In genomic region chr22:29341849-29342127, GRCh38 we compare ENCODE assay signal across 20 cellular contexts. TPM values are rescaled to one million over a fixed set of nuclear protein-coding genes. Genes with fewer than 3 reads are reported as not detected.
DNase-seq lines count a peak whose midpoint lies in the region; ATAC-seq and TF ChIP-seq lines count a peak whose summit lies in the region.
"Had no signal": no experiment of that assay in that cellular context is flagged by ENCODE, and none has a peak within 500 bp of the region (broad histone marks: within the 10 kb centered on the region; RNA-seq: fewer than 3 reads in every experiment).

No MANE protein-coding gene starts in this region.

- no peak overlapping the region for H2BK15ac ChIP-seq in IMR-90 (ENCODE audit: low read depth, low read length)

- H3K9me3 ChIP-seq in IMR-90 (ENCODE audit: control insufficient read depth, insufficient read depth, low read length) (no peaks in the 10 kb centered on the region), lower lobe of right lung (no peaks in the 10 kb centered on the region)
- H3K9me3 ChIP-seq: Peyer's patch had no signal

- WGBS in IMR-90 (ENCODE audit: extremely low coverage in 2 of 2, insufficient read length in 1 of 2), 2 experiments: 100% methylated on average over 1 of the region's 2 CpGs; no CpG with 5 or more reads in 1 of the 2 experiments

- H3K9me1 ChIP-seq in IMR-90 (ENCODE audit: insufficient read depth, low read length): no peaks in the 10 kb centered on the region

- H3K4me1 Mint-ChIP-seq in stimulated activated naive B cell treated with anti-CD40 and anti-IgM and Interleukin-4, amounts not matched to agents 10 μg/mL and 1 μg/mL and 100 μg/mL, for 72 hours: peaks cover 17% of the 10 kb centered on the region in 2 donors
- H3K4me1 Mint-ChIP-seq in activated T-helper 2 cell treated with anti-CD3 and anti-CD28 coated beads, Interferon-gamma antibody, Interleukin-2, Interleukin-4, amounts not matched to agents 10 μg/mL and 5 μg/mL and 100 μg/mL, durations not matched to agents 14 hours and 24 hours and 36 hours (ENCODE audit: low read depth): no peaks in the 10 kb centered on the region
- H3K4me1 Mint-ChIP-seq: H9 had no signal

- no peak overlapping the region for H3K14ac ChIP-seq in IMR-90 (replicated peaks; ENCODE audit: low read depth, low read length)

- H2BK5ac ChIP-seq in IMR-90 (ENCODE audit: low read depth, low read length, poor library complexity, severe bottlenecking): no peak overlapping the region

- H2BK120ac ChIP-seq in IMR-90 (ENCODE audit: low read depth, low read length): no peak overlapping the region

- TF ChIP-seq CTCF in C4-2B (conservative IDR thresholded peaks at IDR 0.05) (no peak), IMR-90 (conservative IDR thresholded peaks at IDR 0.05; ENCODE audit: low read depth, low read length) (no peak), lower lobe of right lung (IDR thresholded peaks at IDR 0.05) (no peak)

- H3K4me1 ChIP-seq in IMR-90 (ENCODE audit: control insufficient read depth, insufficient read depth, low read length): no peaks in the 10 kb centered on the region
- peaks cover 9% of the 10 kb centered on the region for H3K4me1 ChIP-seq in lower lobe of right lung
- H3K4me1 ChIP-seq: Peyer's patch had no signal

- H2AK9ac ChIP-seq in IMR-90 (replicated peaks; ENCODE audit: low read depth, low read length, poor library complexity): peak overlapping the region; percentile 55

- no peak overlapping the region for H3K9ac ChIP-seq in IMR-90 (ENCODE audit: low read depth, low read length)

- no peak for TF ChIP-seq POLR2A in IMR-90 (IDR thresholded peaks at IDR 0.05; ENCODE audit: low read depth, low read length)

- H3K27me3 ChIP-seq in IMR-90 (ENCODE audit: control insufficient read depth, insufficient read depth, low read length): no peaks in the 10 kb centered on the region
- no peaks in the 10 kb centered on the region for H3K27me3 ChIP-seq in lower lobe of right lung (ENCODE audit: low read depth)
- H3K27me3 ChIP-seq: Peyer's patch had no signal

- no peak overlapping the region for H4K8ac ChIP-seq in IMR-90 (ENCODE audit: low read depth in 2 of 2, low read length in 2 of 2)

- H3K18ac ChIP-seq in IMR-90 (ENCODE audit: low read depth, low read length): no peak overlapping the region

- peaks cover 58 to 77% of the 10 kb centered on the region in 2 donors for H3K36me3 Mint-ChIP-seq in stimulated activated naive B cell treated with anti-CD40 and anti-IgM and Interleukin-4, amounts not matched to agents 10 μg/mL and 1 μg/mL and 100 μg/mL, for 72 hours
- H3K36me3 Mint-ChIP-seq in activated T-helper 2 cell treated with anti-CD3 and anti-CD28 coated beads, Interferon-gamma antibody, Interleukin-2, Interleukin-4, amounts not matched to agents 10 μg/mL and 5 μg/mL and 100 μg/mL, durations not matched to agents 14 hours and 24 hours and 36 hours (ENCODE audit: low read depth): peaks cover 46% of the 10 kb centered on the region

- TF ChIP-seq RAD21 in IMR-90 (IDR thresholded peaks at IDR 0.05; ENCODE audit: low read length): no peak

- intact Hi-C loops in IMR-90 (cut with micrococcal nuclease) (no loop called here), lower lobe of right lung (cut with DNase I) (no loop called here)
- intact Hi-C loops in activated T-helper 2 cell treated with anti-CD3 and anti-CD28 coated beads, Interferon-gamma antibody, Interleukin-2, Interleukin-4, amounts not matched to agents 10 μg/mL and 5 μg/mL and 100 μg/mL, durations not matched to agents 14 hours and 24 hours and 36 hours (cut with micrococcal nuclease): no loop called here

- dilution Hi-C loops in IMR-90 (cut with HindIII; ENCODE audit: low sequenced_read_pairs, unreplicated experiment): no loop called here

- no peak overlapping the region for H3K23ac ChIP-seq in IMR-90 (ENCODE audit: low read depth, low read length)

- POLR2A ChIA-PET in IMR-90 (lab: Charles Lee; ENCODE audit: unreplicated experiment): no interaction called here

- H3K4me3 ChIP-seq in IMR-90 (ENCODE audit: insufficient read depth, low read depth, low read length) (no peak overlapping the region), lower lobe of right lung (no peak overlapping the region)
- H3K4me3 ChIP-seq: K562, Peyer's patch had no signal

- H3K4me2 ChIP-seq in IMR-90 (ENCODE audit: low read depth, low read length): no peak overlapping the region

- H3K4ac ChIP-seq in IMR-90 (ENCODE audit: low read depth, low read length): no peak overlapping the region

- no peaks in the 10 kb centered on the region for H3K27me3 Mint-ChIP-seq in stimulated activated naive B cell treated with anti-CD40 and anti-IgM and Interleukin-4, amounts not matched to agents 10 μg/mL and 1 μg/mL and 100 μg/mL, for 72 hours
- H3K27me3 Mint-ChIP-seq in activated T-helper 2 cell treated with anti-CD3 and anti-CD28 coated beads, Interferon-gamma antibody, Interleukin-2, Interleukin-4, amounts not matched to agents 10 μg/mL and 5 μg/mL and 100 μg/mL, durations not matched to agents 14 hours and 24 hours and 36 hours (ENCODE audit: low read depth): no peaks in the 10 kb centered on the region

- no TSS peak for BruUV-seq in IMR-90 (replicated peaks; lab: Mats Ljungman, UMichigan)

- no peaks in the 10 kb centered on the region for H3K79me1 ChIP-seq in IMR-90 (ENCODE audit: low read depth in 1 of 2, low read length in 2 of 2)

- H3K56ac ChIP-seq in IMR-90 (ENCODE audit: extremely low read depth, insufficient read depth, low read length): no peak overlapping the region

- H3K27ac Mint-ChIP-seq in stimulated activated naive B cell treated with anti-CD40 and anti-IgM and Interleukin-4, amounts not matched to agents 10 μg/mL and 1 μg/mL and 100 μg/mL, for 72 hours: peak overlapping the region; percentile 89
- H3K27ac Mint-ChIP-seq in activated T-helper 2 cell treated with anti-CD3 and anti-CD28 coated beads, Interferon-gamma antibody, Interleukin-2, Interleukin-4, amounts not matched to agents 10 μg/mL and 5 μg/mL and 100 μg/mL, durations not matched to agents 14 hours and 24 hours and 36 hours: no peak overlapping the region

- no peak overlapping the region for H3K4me3 Mint-ChIP-seq in stimulated activated naive B cell treated with anti-CD40 and anti-IgM and Interleukin-4, amounts not matched to agents 10 μg/mL and 1 μg/mL and 100 μg/mL, for 72 hours
- no peak overlapping the region for H3K4me3 Mint-ChIP-seq in activated T-helper 2 cell treated with anti-CD3 and anti-CD28 coated beads, Interferon-gamma antibody, Interleukin-2, Interleukin-4, amounts not matched to agents 10 μg/mL and 5 μg/mL and 100 μg/mL, durations not matched to agents 14 hours and 24 hours and 36 hours (ENCODE audit: low read depth)
- H3K4me3 Mint-ChIP-seq: H9 had no signal

- H3K36me3 ChIP-seq in IMR-90 (ENCODE audit: control insufficient read depth, insufficient read depth, low read length) (peaks cover 55% of the 10 kb centered on the region), lower lobe of right lung (peaks cover 99% of the 10 kb centered on the region)

- H2BK20ac ChIP-seq in IMR-90 (ENCODE audit: low read depth, low read length): no peak overlapping the region

- no peak overlapping the region for H2AFZ ChIP-seq in IMR-90 (replicated peaks; ENCODE audit: low read length, poor library complexity)

- in situ Hi-C loops in IMR-90 (cut with MboI; ENCODE audit: low sequenced_read_pairs): no loop called here

- DNase-seq in IMR-90 (no peak), lower lobe of right lung (no peak), dermis blood vessel endothelial cell (no peak), NCI-H1092 treated with DMSO at 0.1 percent for 48 hours (lab: John Stamatoyannopoulos, UW) (no peak)
- DNase-seq in stimulated activated naive B cell treated with anti-CD40 and anti-IgM and Interleukin-4, amounts not matched to agents 10 μg/mL and 1 μg/mL and 100 μg/mL, for 72 hours: no peak
- no peak for DNase-seq in activated T-helper 2 cell treated with anti-CD3 and anti-CD28 coated beads, Interferon-gamma antibody, Interleukin-2, Interleukin-4, amounts not matched to agents 10 μg/mL and 5 μg/mL and 100 μg/mL, durations not matched to agents 14 hours and 24 hours and 36 hours (ENCODE audit: low spot score)
- DNase-seq: ACHN; DMS 273 treated with DMSO at 0.1 percent for 48 hours; DND-41; H9; NCI-H1105 treated with DMSO at 0.1 percent for 48 hours; NCI-H1694; NCI-H2081 treated with DMSO at 0.1 percent for 48 hours; NCI-H446 treated with DMSO at 0.1 percent for 48 hours; NCI-H748 treated with DMSO at 0.1 percent for 48 hours; NK-92 treated with Interleukin-12 subunit alpha and Interleukin-12 subunit beta, amount 100 ng/mL, for 24 hours; Peyer's patch had no signal

- no peak overlapping the region for H4K91ac ChIP-seq in IMR-90 (ENCODE audit: insufficient read depth, low read depth, low read length)

- CTCF ChIA-PET in IMR-90 (lab: Yijun Ruan, JAX): no interaction called here

- no peaks in the 10 kb centered on the region for H3K9me3 Mint-ChIP-seq in stimulated activated naive B cell treated with anti-CD40 and anti-IgM and Interleukin-4, amounts not matched to agents 10 μg/mL and 1 μg/mL and 100 μg/mL, for 72 hours
- no peaks in the 10 kb centered on the region for H3K9me3 Mint-ChIP-seq in activated T-helper 2 cell treated with anti-CD3 and anti-CD28 coated beads, Interferon-gamma antibody, Interleukin-2, Interleukin-4, amounts not matched to agents 10 μg/mL and 5 μg/mL and 100 μg/mL, durations not matched to agents 14 hours and 24 hours and 36 hours
- H3K9me3 Mint-ChIP-seq: H9 had no signal

- H3K27ac ChIP-seq in C4-2B (peak overlapping the region; percentile 91), IMR-90 (ENCODE audit: insufficient read depth, low read length) (no peak overlapping the region), lower lobe of right lung (peak overlapping the region; percentile 18)
- H3K27ac ChIP-seq: Peyer's patch had no signal

- H4K20me1 ChIP-seq in IMR-90 (ENCODE audit: insufficient read depth, low read length): peaks cover 11% of the 10 kb centered on the region

- no peak overlapping the region for H2AK5ac ChIP-seq in IMR-90 (ENCODE audit: low read depth, low read length)

- no peak overlapping the region for H4K5ac ChIP-seq in IMR-90 (ENCODE audit: low read depth, low read length)

- no peak for ATAC-seq in IMR-90 (ENCODE audit: low read depth)
- ATAC-seq in lower lobe of right lung: no peak
- ATAC-seq in stimulated activated naive B cell treated with anti-CD40 and anti-IgM and Interleukin-4, amounts not matched to agents 10 μg/mL and 1 μg/mL and 100 μg/mL, for 72 hours (replicated peaks): peak in 1 of 2 donors; percentile 32
- ATAC-seq: Right ventricle myocardium inferior had no signal

RNA-seq across cellular contexts. Expression of gene RASL10A, which starts 26.3 kb away (rescaled TPM):
- total RNA-seq in IMR-90 (2012; rRNA removed): not detected in 2 replicates
- polyA plus RNA-seq in IMR-90 (2012; rRNA removed): 0.07 and 0.26 TPM in 2 replicates
- polyA plus RNA-seq in IMR-90 (2012; cell fraction: cytosol; rRNA removed): 0.22 TPM in 1 of 2 replicates, not detected in the other
- polyA plus RNA-seq in IMR-90 (2012; cell fraction: nucleus; rRNA removed; ENCODE audit: low replicate concordance): 0.89 and 2.7 TPM in 2 replicates
- total RNA-seq in lower lobe of right lung: 0.83 TPM
- 1.1 and 2.7 TPM in 2 replicates for total RNA-seq in dermis blood vessel endothelial cell
- total RNA-seq in activated T-helper 2 cell treated with anti-CD3 and anti-CD28 coated beads, Interferon-gamma antibody, Interleukin-2, Interleukin-4, amounts not matched to agents 10 μg/mL and 5 μg/mL and 100 μg/mL, durations not matched to agents 14 hours and 24 hours and 36 hours: 0.46 and 0.52 TPM in 2 replicates

RNA-seq across cellular contexts. Expression of gene GAS2L1, which starts 35.3 kb away (rescaled TPM):
- total RNA-seq in IMR-90 (2012; rRNA removed) (1.4 TPM in 2 replicates), lower lobe of right lung (29.9 TPM), dermis blood vessel endothelial cell (24.7 and 44.4 TPM in 2 replicates)
- 15.6 and 22.5 TPM in 2 replicates for polyA plus RNA-seq in IMR-90 (2012; rRNA removed)
- 24.1 and 32.2 TPM in 2 replicates for polyA plus RNA-seq in IMR-90 (2012; cell fraction: cytosol; rRNA removed)
- 20.1 and 69.5 TPM in 2 replicates for polyA plus RNA-seq in IMR-90 (2012; cell fraction: nucleus; rRNA removed; ENCODE audit: low replicate concordance)
- 3.0 and 3.4 TPM in 2 replicates for total RNA-seq in activated T-helper 2 cell treated with anti-CD3 and anti-CD28 coated beads, Interferon-gamma antibody, Interleukin-2, Interleukin-4, amounts not matched to agents 10 μg/mL and 5 μg/mL and 100 μg/mL, durations not matched to agents 14 hours and 24 hours and 36 hours

RNA-seq across cellular contexts. Expression of gene AP1B1, which starts 46.6 kb away (rescaled TPM):
- total RNA-seq in IMR-90 (2012; rRNA removed) (65.5 and 70.8 TPM in 2 replicates), lower lobe of right lung (70.3 TPM), dermis blood vessel endothelial cell (191 and 282 TPM in 2 replicates)
- polyA plus RNA-seq in IMR-90 (2012; rRNA removed): 55.7 and 62.3 TPM in 2 replicates
- 40.7 and 58.5 TPM in 2 replicates for polyA plus RNA-seq in IMR-90 (2012; cell fraction: cytosol; rRNA removed)
- polyA plus RNA-seq in IMR-90 (2012; cell fraction: nucleus; rRNA removed; ENCODE audit: low replicate concordance): 53.6 and 100 TPM in 2 replicates
- 73.4 and 76.4 TPM in 2 replicates for total RNA-seq in activated T-helper 2 cell treated with anti-CD3 and anti-CD28 coated beads, Interferon-gamma antibody, Interleukin-2, Interleukin-4, amounts not matched to agents 10 μg/mL and 5 μg/mL and 100 μg/mL, durations not matched to agents 14 hours and 24 hours and 36 hours
